In genomic region chr6:33000053-33000452, GRCh38 we compare ENCODE assay signal across 1 cellular context.
TF ChIP-seq lines count a peak whose summit lies in the region.

No MANE protein-coding gene starts in this region.

TF ChIP-seq in GM12878, 131 proteins besides CTCF, POLR2A, EP300 and RAD21 (continues in another document):
- TF ChIP-seq ZSCAN29 (IDR thresholded peaks at IDR 0.05) (no peak), NR2C1 (IDR thresholded peaks at IDR 0.05) (no peak), MYB (IDR thresholded peaks at IDR 0.05; ENCODE audit: borderline replicate concordance, low read depth, low read length) (no peak), MTA3 (IDR thresholded peaks at IDR 0.05; ENCODE audit: borderline replicate concordance, low read length) (no peak), ZBED1 (IDR thresholded peaks at IDR 0.05; ENCODE audit: borderline replicate concordance) (no peak), TAF1 (IDR thresholded peaks at IDR 0.05; ENCODE audit: borderline replicate concordance, low read depth, low read length) (no peak), SP1 (IDR thresholded peaks at IDR 0.05; ENCODE audit: low read depth, low read length) (no peak), ATF7 (IDR thresholded peaks at IDR 0.05; ENCODE audit: low read depth) (no peak), CEBPB (IDR thresholded peaks at IDR 0.05; ENCODE audit: borderline replicate concordance in 1 of 2, low read depth in 2 of 2, low read length in 2 of 2) (no peak), RELA (IDR thresholded peaks at IDR 0.05; ENCODE audit: borderline replicate concordance, partially characterized antibody) (no peak), PML (IDR thresholded peaks at IDR 0.05; ENCODE audit: low read length) (no peak), NKRF (conservative IDR thresholded peaks at IDR 0.05) (no peak), RUNX3 (IDR thresholded peaks at IDR 0.05; ENCODE audit: low read length) (peak; percentile 90), NFIC (IDR thresholded peaks at IDR 0.05; ENCODE audit: low read depth, low read length) (no peak), JUNB (IDR thresholded peaks at IDR 0.05) (no peak), KLF5 (IDR thresholded peaks at IDR 0.05; ENCODE audit: partially characterized antibody) (no peak), TCF12 (IDR thresholded peaks at IDR 0.05; ENCODE audit: low read depth, low read length) (no peak), ZNF592 (IDR thresholded peaks at IDR 0.05) (no peak), POU2F2 (IDR thresholded peaks at IDR 0.05; ENCODE audit: borderline replicate concordance, low read depth, low read length) (0 out of 3 replicates have a peak, but pooled peaks have one; percentile 16), FOXM1 (IDR thresholded peaks at IDR 0.05; ENCODE audit: low read depth, low read length) (no peak), BHLHE40 (IDR thresholded peaks at IDR 0.05; ENCODE audit: borderline replicate concordance in 1 of 2, low read depth in 2 of 2, low read length in 1 of 2) (peak in 1 of 2 experiments; percentile 21; a peak in 1 of 4 replicates), RCOR1 (conservative IDR thresholded peaks at IDR 0.05; ENCODE audit: low read depth, low read length) (no peak), CBX5 (IDR thresholded peaks at IDR 0.05; ENCODE audit: low read depth) (no peak), CBFB (IDR thresholded peaks at IDR 0.05; ENCODE audit: low read depth) (peak; percentile 71; the same call in 1 of the 2 replicates), E2F4 (IDR thresholded peaks at IDR 0.05; ENCODE audit: low read depth, low read length) (no peak), IRF4 (IDR thresholded peaks at IDR 0.05; ENCODE audit: low read depth, low read length) (no peak), MAX (IDR thresholded peaks at IDR 0.05; ENCODE audit: low read depth, low read length) (no peak), PAX8 (IDR thresholded peaks at IDR 0.05) (no peak), RAD51 (IDR thresholded peaks at IDR 0.05) (no peak), CREB1 (IDR thresholded peaks at IDR 0.05; ENCODE audit: low read depth) (no peak), SRF (IDR thresholded peaks at IDR 0.05; ENCODE audit: low read depth in 2 of 2, low read length in 2 of 2) (no peak), SREBF2 (IDR thresholded peaks at IDR 0.05; ENCODE audit: low read length) (no peak), SUPT20H (IDR thresholded peaks at IDR 0.05; ENCODE audit: borderline replicate concordance, control insufficient read depth, low read depth, low read length) (no peak), BRCA1 (IDR thresholded peaks at IDR 0.05; ENCODE audit: low read depth, low read length) (no peak), HDGF (IDR thresholded peaks at IDR 0.05) (no peak), SPI1 (IDR thresholded peaks at IDR 0.05; ENCODE audit: borderline replicate concordance, insufficient read depth, low read depth, low read length) (peak; percentile 72; the same call in 1 of the 2 replicates), NBN (IDR thresholded peaks at IDR 0.05) (no peak), SIN3A (IDR thresholded peaks at IDR 0.05; ENCODE audit: low read depth, low read length) (no peak), WRNIP1 (IDR thresholded peaks at IDR 0.05; ENCODE audit: borderline replicate concordance, low read depth, low read length) (no peak), POLR2AphosphoS5 (IDR thresholded peaks at IDR 0.05; ENCODE audit: low read length) (no peak), HDAC6 (IDR thresholded peaks at IDR 0.05; ENCODE audit: unreplicated experiment) (no peak), IKZF2 (IDR thresholded peaks at IDR 0.05) (0 out of 4 replicates have a peak, but pooled peaks of 1 of the 2 experiments have one; percentile 19), YBX1 (IDR thresholded peaks at IDR 0.05) (no peak), HCFC1 (IDR thresholded peaks at IDR 0.05; ENCODE audit: low read length) (no peak), EGR1 (IDR thresholded peaks at IDR 0.05; ENCODE audit: borderline replicate concordance in 1 of 2, low read depth in 2 of 2, low read length in 2 of 2) (no peak), CHD2 (IDR thresholded peaks at IDR 0.05; ENCODE audit: borderline replicate concordance, low read depth, low read length) (no peak), SMARCA5 (IDR thresholded peaks at IDR 0.05) (no peak)
- TF ChIP-seq, protein P1, sequence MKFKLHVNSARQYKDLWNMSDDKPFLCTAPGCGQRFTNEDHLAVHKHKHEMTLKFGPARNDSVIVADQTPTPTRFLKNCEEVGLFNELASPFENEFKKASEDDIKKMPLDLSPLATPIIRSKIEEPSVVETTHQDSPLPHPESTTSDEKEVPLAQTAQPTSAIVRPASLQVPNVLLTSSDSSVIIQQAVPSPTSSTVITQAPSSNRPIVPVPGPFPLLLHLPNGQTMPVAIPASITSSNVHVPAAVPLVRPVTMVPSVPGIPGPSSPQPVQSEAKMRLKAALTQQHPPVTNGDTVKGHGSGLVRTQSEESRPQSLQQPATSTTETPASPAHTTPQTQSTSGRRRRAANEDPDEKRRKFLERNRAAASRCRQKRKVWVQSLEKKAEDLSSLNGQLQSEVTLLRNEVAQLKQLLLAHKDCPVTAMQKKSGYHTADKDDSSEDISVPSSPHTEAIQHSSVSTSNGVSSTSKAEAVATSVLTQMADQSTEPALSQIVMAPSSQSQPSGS (IDR thresholded peaks at IDR 0.05; ENCODE audit: low read length), result no peak
- TF ChIP-seq, protein P2, sequence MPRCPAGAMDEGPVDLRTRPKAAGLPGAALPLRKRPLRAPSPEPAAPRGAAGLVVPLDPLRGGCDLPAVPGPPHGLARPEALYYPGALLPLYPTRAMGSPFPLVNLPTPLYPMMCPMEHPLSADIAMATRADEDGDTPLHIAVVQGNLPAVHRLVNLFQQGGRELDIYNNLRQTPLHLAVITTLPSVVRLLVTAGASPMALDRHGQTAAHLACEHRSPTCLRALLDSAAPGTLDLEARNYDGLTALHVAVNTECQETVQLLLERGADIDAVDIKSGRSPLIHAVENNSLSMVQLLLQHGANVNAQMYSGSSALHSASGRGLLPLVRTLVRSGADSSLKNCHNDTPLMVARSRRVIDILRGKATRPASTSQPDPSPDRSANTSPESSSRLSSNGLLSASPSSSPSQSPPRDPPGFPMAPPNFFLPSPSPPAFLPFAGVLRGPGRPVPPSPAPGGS (IDR thresholded peaks at IDR 0.05; ENCODE audit: borderline replicate concordance, insufficient read depth, low read depth, low read length, poor library complexity, severe bottlenecking), result no peak
- TF ChIP-seq, protein P3, sequence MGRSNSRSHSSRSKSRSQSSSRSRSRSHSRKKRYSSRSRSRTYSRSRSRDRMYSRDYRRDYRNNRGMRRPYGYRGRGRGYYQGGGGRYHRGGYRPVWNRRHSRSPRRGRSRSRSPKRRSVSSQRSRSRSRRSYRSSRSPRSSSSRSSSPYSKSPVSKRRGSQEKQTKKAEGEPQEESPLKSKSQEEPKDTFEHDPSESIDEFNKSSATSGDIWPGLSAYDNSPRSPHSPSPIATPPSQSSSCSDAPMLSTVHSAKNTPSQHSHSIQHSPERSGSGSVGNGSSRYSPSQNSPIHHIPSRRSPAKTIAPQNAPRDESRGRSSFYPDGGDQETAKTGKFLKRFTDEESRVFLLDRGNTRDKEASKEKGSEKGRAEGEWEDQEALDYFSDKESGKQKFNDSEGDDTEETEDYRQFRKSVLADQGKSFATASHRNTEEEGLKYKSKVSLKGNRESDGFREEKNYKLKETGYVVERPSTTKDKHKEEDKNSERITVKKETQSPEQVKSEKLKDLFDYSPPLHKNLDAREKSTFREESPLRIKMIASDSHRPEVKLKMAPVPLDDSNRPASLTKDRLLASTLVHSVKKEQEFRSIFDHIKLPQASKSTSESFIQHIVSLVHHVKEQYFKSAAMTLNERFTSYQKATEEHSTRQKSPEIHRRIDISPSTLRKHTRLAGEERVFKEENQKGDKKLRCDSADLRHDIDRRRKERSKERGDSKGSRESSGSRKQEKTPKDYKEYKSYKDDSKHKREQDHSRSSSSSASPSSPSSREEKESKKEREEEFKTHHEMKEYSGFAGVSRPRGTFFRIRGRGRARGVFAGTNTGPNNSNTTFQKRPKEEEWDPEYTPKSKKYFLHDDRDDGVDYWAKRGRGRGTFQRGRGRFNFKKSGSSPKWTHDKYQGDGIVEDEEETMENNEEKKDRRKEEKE (IDR thresholded peaks at IDR 0.05), result no peak
- TF ChIP-seq, protein P4, sequence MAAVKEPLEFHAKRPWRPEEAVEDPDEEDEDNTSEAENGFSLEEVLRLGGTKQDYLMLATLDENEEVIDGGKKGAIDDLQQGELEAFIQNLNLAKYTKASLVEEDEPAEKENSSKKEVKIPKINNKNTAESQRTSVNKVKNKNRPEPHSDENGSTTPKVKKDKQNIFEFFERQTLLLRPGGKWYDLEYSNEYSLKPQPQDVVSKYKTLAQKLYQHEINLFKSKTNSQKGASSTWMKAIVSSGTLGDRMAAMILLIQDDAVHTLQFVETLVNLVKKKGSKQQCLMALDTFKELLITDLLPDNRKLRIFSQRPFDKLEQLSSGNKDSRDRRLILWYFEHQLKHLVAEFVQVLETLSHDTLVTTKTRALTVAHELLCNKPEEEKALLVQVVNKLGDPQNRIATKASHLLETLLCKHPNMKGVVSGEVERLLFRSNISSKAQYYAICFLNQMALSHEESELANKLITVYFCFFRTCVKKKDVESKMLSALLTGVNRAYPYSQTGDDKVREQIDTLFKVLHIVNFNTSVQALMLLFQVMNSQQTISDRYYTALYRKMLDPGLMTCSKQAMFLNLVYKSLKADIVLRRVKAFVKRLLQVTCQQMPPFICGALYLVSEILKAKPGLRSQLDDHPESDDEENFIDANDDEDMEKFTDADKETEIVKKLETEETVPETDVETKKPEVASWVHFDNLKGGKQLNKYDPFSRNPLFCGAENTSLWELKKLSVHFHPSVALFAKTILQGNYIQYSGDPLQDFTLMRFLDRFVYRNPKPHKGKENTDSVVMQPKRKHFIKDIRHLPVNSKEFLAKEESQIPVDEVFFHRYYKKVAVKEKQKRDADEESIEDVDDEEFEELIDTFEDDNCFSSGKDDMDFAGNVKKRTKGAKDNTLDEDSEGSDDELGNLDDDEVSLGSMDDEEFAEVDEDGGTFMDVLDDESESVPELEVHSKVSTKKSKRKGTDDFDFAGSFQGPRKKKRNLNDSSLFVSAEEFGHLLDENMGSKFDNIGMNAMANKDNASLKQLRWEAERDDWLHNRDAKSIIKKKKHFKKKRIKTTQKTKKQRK (IDR thresholded peaks at IDR 0.05; ENCODE audit: low read depth, low read length), result no peak
